Comparison of ENCODE assay signal across 8 cellular contexts in the genomic region with DNA sequence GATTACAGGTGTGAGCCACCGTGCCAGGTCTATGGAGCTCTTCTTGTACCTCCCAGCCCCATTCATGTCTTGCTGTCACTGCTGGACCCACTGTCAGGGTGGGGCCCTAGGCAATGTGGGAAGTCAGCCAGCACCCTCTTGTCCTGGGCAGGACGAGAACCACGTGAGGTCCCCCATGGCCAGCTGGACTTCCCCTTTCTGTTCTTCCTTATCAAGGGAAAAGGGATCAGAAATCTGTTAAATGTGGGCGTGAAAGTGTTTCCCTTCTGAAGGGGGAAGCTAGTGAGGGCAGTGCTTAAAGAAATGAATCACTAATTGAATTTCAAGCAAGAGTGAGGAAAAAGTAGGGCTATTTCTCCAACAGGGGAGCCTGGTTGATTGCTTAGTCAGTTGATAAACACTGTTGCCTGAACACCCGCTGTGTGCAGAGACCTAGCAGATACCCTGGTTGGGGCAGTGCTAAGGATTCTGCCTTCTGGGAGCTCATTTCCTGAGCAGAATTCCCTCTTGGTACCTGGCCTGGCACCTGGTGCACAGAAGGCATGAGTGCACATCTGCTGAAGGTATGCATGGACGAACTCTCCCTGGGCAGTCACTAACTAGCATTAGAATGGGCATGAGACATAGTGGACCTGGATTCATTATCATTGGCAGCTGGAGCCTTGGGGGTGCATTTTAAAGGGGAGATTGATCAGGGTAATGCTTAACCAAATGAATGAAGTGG. TPM values are rescaled to one million over a fixed set of nuclear protein-coding genes. Genes with fewer than 3 reads are reported as not detected.
A peak's percentile ranks its signal among the peaks of the same experiment; 100 is the strongest.
DNase-seq lines count a peak whose midpoint lies in the region; ATAC-seq and TF ChIP-seq lines count a peak whose summit lies in the region.

No MANE protein-coding gene starts in this region.

- TF ChIP-seq CTCF in natural killer cell (IDR thresholded peaks at IDR 0.05) (no peak), type B pancreatic cell (conservative IDR thresholded peaks at IDR 0.05) (no peak)

- ATAC-seq in central memory CD8-positive, alpha-beta T cell (replicated peaks; ENCODE audit: extremely low read depth, poor library complexity, severe bottlenecking), result no peak
- ATAC-seq in natural killer cell, result peak in 1 of 3 donors; percentile 2
- no peak for ATAC-seq in stimulated activated naive CD8-positive, alpha-beta T cell treated with anti-CD3 and anti-CD28 coated beads, Interleukin-15, Interleukin-2, amounts not matched to agents 100 U/mL and 50 U/mL, for 24 hours

- H3K4me1 Mint-ChIP-seq in central memory CD8-positive, alpha-beta T cell, result peaks cover 90% of the 10 kb centered on the region
- H3K4me1 Mint-ChIP-seq in natural killer cell (peaks cover 80 to 86% of the 10 kb centered on the region in 2 donors), type B pancreatic cell (ENCODE audit: unreplicated experiment) (peaks cover 6% of the 10 kb centered on the region)

- peak; percentile 26 for DNase-seq in COLO668 (lab: John Stamatoyannopoulos, UW; ENCODE audit: unreplicated experiment)
- peak; percentile 31 for DNase-seq in NCI-H2171 (lab: John Stamatoyannopoulos, UW)
- DNase-seq in central memory CD8-positive, alpha-beta T cell (ENCODE audit: low spot score in 2 of 2), result no peak
- no peak for DNase-seq in natural killer cell
- no peak for DNase-seq in NCI-H226
- no peak for DNase-seq in stimulated activated naive CD8-positive, alpha-beta T cell treated with anti-CD3 and anti-CD28 coated beads, Interleukin-15, Interleukin-2, amounts not matched to agents 100 U/mL and 50 U/mL, for 24 hours
- DNase-seq in type B pancreatic cell (ENCODE audit: extremely low spot score, unreplicated experiment), result no peak
- no peak for DNase-seq in T-helper 9 cell

- no peaks in the 10 kb centered on the region for H3K27me3 Mint-ChIP-seq in central memory CD8-positive, alpha-beta T cell
- H3K27me3 Mint-ChIP-seq in natural killer cell (ENCODE audit: low read depth in 2 of 2), result no peaks in the 10 kb centered on the region
- no peaks in the 10 kb centered on the region for H3K27me3 Mint-ChIP-seq in type B pancreatic cell

- peak overlapping the region; percentile 79 for H3K4me3 Mint-ChIP-seq in central memory CD8-positive, alpha-beta T cell
- H3K4me3 Mint-ChIP-seq in natural killer cell (peak overlapping the region; percentile 67), type B pancreatic cell (no peak overlapping the region)

- no peaks in the 10 kb centered on the region for H3K9me3 Mint-ChIP-seq in central memory CD8-positive, alpha-beta T cell
- H3K9me3 Mint-ChIP-seq in natural killer cell, result peaks cover 0 to 4% of the 10 kb centered on the region in 2 donors
- peaks cover 5% of the 10 kb centered on the region for H3K9me3 Mint-ChIP-seq in type B pancreatic cell

- intact Hi-C loops in natural killer cell (cut with micrococcal nuclease), result no loop called here

- peak overlapping the region; percentile 91 for H3K27ac Mint-ChIP-seq in central memory CD8-positive, alpha-beta T cell (ENCODE audit: low read depth)
- peak overlapping the region; percentile 91 to 99 for H3K27ac Mint-ChIP-seq in natural killer cell
- no peak overlapping the region for H3K27ac Mint-ChIP-seq in type B pancreatic cell

- peaks cover 14% of the 10 kb centered on the region for H3K36me3 Mint-ChIP-seq in central memory CD8-positive, alpha-beta T cell (ENCODE audit: insufficient read depth)
- H3K36me3 Mint-ChIP-seq in natural killer cell, result peaks cover 7% of the 10 kb centered on the region
- no peaks in the 10 kb centered on the region for H3K36me3 Mint-ChIP-seq in type B pancreatic cell

RNA-seq across cellular contexts. Expression of a gene that starts 13.0 kb away (rescaled TPM):
- 100 to 1,000 TPM; 479 to 591 (median 512) TPM for total RNA-seq in natural killer cell
- total RNA-seq in type B pancreatic cell (ENCODE audit: low replicate concordance), result 16.8 and 32.8 TPM in 2 replicates

Comparison
In these comparisons a context has a peak if more than half of its experiments do, and no peak if none do; other contexts are left out.
1. DNase-seq: peak in COLO668 (single experiment) and NCI-H2171 (single experiment); none in central memory CD8-positive, alpha-beta T cell (0 of 2), natural killer cell (single experiment), NCI-H226 (single experiment), stimulated activated naive CD8-positive, alpha-beta T cell treated with anti-CD3 and anti-CD28 coated beads, Interleukin-15, Interleukin-2, amounts not matched to agents 100 U/mL and 50 U/mL, for 24 hours (single experiment), type B pancreatic cell (single experiment) and T-helper 9 cell (single experiment).
2. RNA of a gene that starts 13.0 kb away (total RNA-seq): 479 to 591 TPM in natural killer cell; 16.8 to 32.8 TPM in type B pancreatic cell; every median in the first group is over 10 times any median in the second.